Comparison of ENCODE assay signal across 1 cellular context in the genomic region with DNA sequence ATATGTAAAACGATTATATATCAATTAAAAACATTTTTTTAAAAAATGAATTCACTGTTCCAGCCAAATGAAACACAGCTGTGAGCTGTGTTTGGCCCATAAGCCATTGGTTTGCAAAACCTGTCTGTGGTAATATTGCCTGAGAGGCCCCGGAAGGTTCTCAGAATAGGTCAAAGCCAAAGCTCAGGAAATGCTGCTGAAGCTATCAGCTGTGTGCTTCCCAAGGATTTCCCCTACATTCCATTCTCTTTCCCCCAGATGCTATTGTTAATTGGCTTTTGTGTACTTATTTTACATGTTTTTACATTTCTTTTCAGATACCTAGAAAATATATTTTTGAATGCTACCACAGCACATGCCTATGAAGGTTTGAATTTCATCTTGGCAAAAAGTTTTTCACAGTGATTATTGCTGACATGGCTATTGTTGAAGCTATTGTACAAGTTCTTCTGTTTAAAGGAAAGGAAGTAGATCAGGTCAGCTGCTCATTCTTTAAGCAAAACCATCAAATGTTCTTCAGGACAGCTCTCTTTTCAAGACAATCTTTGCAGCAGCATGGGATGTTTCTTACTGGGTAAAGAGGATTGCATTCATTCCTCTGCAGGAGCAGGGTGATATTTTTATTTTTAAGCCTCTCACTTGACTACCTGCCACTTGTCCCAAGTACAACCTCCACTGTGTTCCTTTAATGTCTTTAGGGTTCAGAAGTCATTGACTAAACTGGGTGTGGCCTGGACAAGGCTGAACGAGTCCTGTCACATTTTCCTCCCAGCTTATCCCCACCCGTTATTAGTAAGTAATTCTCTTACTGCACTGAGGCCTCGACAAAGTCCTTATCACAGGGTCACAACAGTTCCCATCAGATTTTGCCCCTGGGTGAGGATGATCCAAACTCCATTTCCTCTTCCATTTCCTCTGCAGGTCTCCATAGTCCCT.
TF ChIP-seq lines count a peak whose summit lies in the region.

No MANE protein-coding gene starts in this region.

TF ChIP-seq in H1, 55 proteins besides CTCF, POLR2A, EP300 and RAD21:
- TF ChIP-seq HDAC6 (IDR thresholded peaks at IDR 0.05; ENCODE audit: low read depth, low read length) (no peak), ATF2 (IDR thresholded peaks at IDR 0.05; ENCODE audit: low read length) (no peak), SIRT6 (IDR thresholded peaks at IDR 0.05; ENCODE audit: low read length) (no peak), EGR1 (IDR thresholded peaks at IDR 0.05; ENCODE audit: borderline replicate concordance, low read depth, low read length) (no peak), MAFK (IDR thresholded peaks at IDR 0.05; ENCODE audit: low read depth, low read length) (peak; percentile 83; the same call in 1 of the 2 replicates), NRF1 (IDR thresholded peaks at IDR 0.05; ENCODE audit: low read depth, low read length) (no peak), TEAD4 (IDR thresholded peaks at IDR 0.05; ENCODE audit: low read depth, low read length) (0 out of 2 replicates have a peak, but pooled peaks have one; percentile 31), BCL11A (IDR thresholded peaks at IDR 0.05; ENCODE audit: low read depth in 2 of 2, low read length in 2 of 2) (no peak)
